Comparison of ENCODE assay signal across 35 cellular contexts in genomic region chr12:92381856-92382255, GRCh38.
DNase-seq lines count a peak whose midpoint lies in the region; ATAC-seq, FAIRE-seq and TF ChIP-seq lines count a peak whose summit lies in the region.
"Had no signal": no experiment of that assay in that cellular context is flagged by ENCODE, and none has a peak within 500 bp of the region (broad histone marks: within the 10 kb centered on the region; RNA-seq: fewer than 3 reads in every experiment).

No MANE protein-coding gene starts in this region.

- H3K27ac Mint-ChIP-seq in stimulated activated memory B cell treated with anti-CD40 and anti-IgM and Interleukin-4, amounts not matched to agents 10 μg/mL and 1 μg/mL and 100 μg/mL, for 72 hours, result peak overlapping the region; percentile 31
- H3K27ac Mint-ChIP-seq: B cell; CD14-positive monocyte; CD4-positive, CD25-positive, alpha-beta regulatory T cell; CD8-positive, alpha-beta T cell had no signal

- H3K4me1 ChIP-seq in HepG2 (ENCODE audit: insufficient read depth, low read length) (no peaks in the 10 kb centered on the region), right lobe of liver (no peaks in the 10 kb centered on the region), K562 (replicated peaks in 1 of 2; ENCODE audit: control insufficient read depth in 2 of 2, insufficient read depth in 2 of 2, low read length in 2 of 2) (peaks cover 3 to 20% of the 10 kb centered on the region in 2 experiments; a peak in 3 of 5 replicates), left ventricle myocardium inferior (no peaks in the 10 kb centered on the region)
- H3K4me1 ChIP-seq: A549; BLaER1; BLaER1 treated with 17β-estradiol and CSF1 and Interleukin-3, amounts not matched to agents 10 nM and 100 nM; Caco-2 had no signal

- TF ChIP-seq EP300 in HepG2 (IDR thresholded peaks at IDR 0.05; ENCODE audit: low read depth in 2 of 2, low read length in 2 of 2) (no peak), HepG2 (CRISPR knock-in tag; IDR thresholded peaks at IDR 0.05; ENCODE audit: borderline replicate concordance) (no peak), K562 (IDR thresholded peaks at IDR 0.05; ENCODE audit: low read length) (no peak)

- H3K27me3 Mint-ChIP-seq in stimulated activated memory B cell treated with anti-CD40 and anti-IgM and Interleukin-4, amounts not matched to agents 10 μg/mL and 1 μg/mL and 100 μg/mL, for 72 hours, result no peaks in the 10 kb centered on the region
- H3K27me3 Mint-ChIP-seq: B cell; CD4-positive, alpha-beta memory T cell; CD4-positive, alpha-beta T cell; CD4-positive, CD25-positive, alpha-beta regulatory T cell had no signal

- no peaks in the 10 kb centered on the region for H3K79me2 ChIP-seq in HepG2 (ENCODE audit: insufficient read depth, low read length)
- H3K79me2 ChIP-seq in K562 (ENCODE audit: control insufficient read depth, insufficient read depth, low read length), result no peaks in the 10 kb centered on the region

- H4K20me1 ChIP-seq in HepG2 (ENCODE audit: insufficient read depth, low read length) (no peaks in the 10 kb centered on the region), K562 (replicated peaks; ENCODE audit: control insufficient read depth, insufficient read depth, low read length) (no peaks in the 10 kb centered on the region)
- H4K20me1 ChIP-seq: BLaER1; BLaER1 treated with 17β-estradiol and CSF1 and Interleukin-3, amounts not matched to agents 10 nM and 100 nM had no signal

- no peaks in the 10 kb centered on the region for H3K9me3 ChIP-seq in HepG2 (ENCODE audit: low read length)
- no peaks in the 10 kb centered on the region for H3K9me3 ChIP-seq in right lobe of liver
- H3K9me3 ChIP-seq in K562 (replicated peaks; ENCODE audit: control insufficient read depth, insufficient read depth, low read depth, low read length), result no peaks in the 10 kb centered on the region
- peaks cover 10% of the 10 kb centered on the region for H3K9me3 ChIP-seq in left ventricle myocardium inferior (replicated peaks)
- H3K9me3 ChIP-seq: A549, BE2C, Caco-2 had no signal

- H3K9me3 Mint-ChIP-seq in stimulated activated memory B cell treated with anti-CD40 and anti-IgM and Interleukin-4, amounts not matched to agents 10 μg/mL and 1 μg/mL and 100 μg/mL, for 72 hours, result no peaks in the 10 kb centered on the region
- H3K9me3 Mint-ChIP-seq: CD4-positive, alpha-beta T cell; CD8-positive, alpha-beta memory T cell; CD8-positive, alpha-beta T cell had no signal

- no peak for ATAC-seq in HepG2
- ATAC-seq in right lobe of liver, result no peak
- ATAC-seq in K562, result no peak
- no peak for ATAC-seq in stimulated activated memory B cell treated with anti-CD40 and anti-IgM and Interleukin-4, amounts not matched to agents 10 μg/mL and 1 μg/mL and 100 μg/mL, for 72 hours
- ATAC-seq: A549; CD8-positive, alpha-beta T cell had no signal

- intact Hi-C loops in HepG2 (cut with micrococcal nuclease; ENCODE audit: unreplicated experiment) (no loop called here), right lobe of liver (cut with DNase I) (no loop called here), K562 (cut with micrococcal nuclease) (no loop called here), left ventricle myocardium inferior (cut with micrococcal nuclease) (no loop called here)

- H3K4me3 ChIP-seq in HepG2 (replicated peaks in 1 of 3; ENCODE audit: insufficient read depth in 1 of 3, low read depth in 2 of 3, low read length in 3 of 3) (no peak overlapping the region), right lobe of liver (no peak overlapping the region), K562 (no peak overlapping the region), left ventricle myocardium inferior (no peak overlapping the region)
- H3K4me3 ChIP-seq: A549; BLaER1; BLaER1 treated with 17β-estradiol and CSF1 and Interleukin-3, amounts not matched to agents 10 nM and 100 nM had no signal

- DNase-seq in HepG2 (ENCODE audit: low spot score), result no peak
- no peak for DNase-seq in right lobe of liver
- DNase-seq in K562 (ENCODE audit: extremely low read depth in 1 of 4, low spot score in 3 of 4), result no peak
- DNase-seq in left ventricle myocardium inferior, result no peak
- DNase-seq in activated CD4-positive, alpha-beta T cell treated with anti-CD3 and anti-CD28 coated beads for 1 hour, result no peak
- DNase-seq: 8988T; ACHN; AML-193; BE2C; C1 segment of cervical spinal cord; Caco-2; Calu3; CD4-positive, alpha-beta memory T cell; CD4-positive, alpha-beta T cell; CD4-positive, CD25-positive, alpha-beta regulatory T cell; CD8-positive, alpha-beta memory T cell; CD8-positive, alpha-beta T cell; COR-L47; DMS 273 treated with DMSO at 0.1 percent for 48 hours; DMS153; DMS53; DMS79; DMS79 treated with DMSO at 0.1 percent for 48 hours; DND-41; EL had no signal

- H3K4me1 Mint-ChIP-seq in stimulated activated memory B cell treated with anti-CD40 and anti-IgM and Interleukin-4, amounts not matched to agents 10 μg/mL and 1 μg/mL and 100 μg/mL, for 72 hours, result no peaks in the 10 kb centered on the region
- H3K4me1 Mint-ChIP-seq: B cell, CD14-positive monocyte had no signal

- H3K9ac ChIP-seq in HepG2 (ENCODE audit: insufficient read depth, low read depth, low read length) (no peak overlapping the region), K562 (ENCODE audit: insufficient read depth in 1 of 2, low read depth in 2 of 2, low read length in 2 of 2) (no peak overlapping the region)
- H3K9ac ChIP-seq: BLaER1; BLaER1 treated with 17β-estradiol and CSF1 and Interleukin-3, amounts not matched to agents 10 nM and 100 nM had no signal

- no peak overlapping the region for H3K27ac ChIP-seq in HepG2 (ENCODE audit: extremely low read length, insufficient read depth, low read length)
- H3K27ac ChIP-seq in right lobe of liver, result no peak overlapping the region
- no peak overlapping the region for H3K27ac ChIP-seq in K562 (ENCODE audit: extremely low read depth, low read depth, low read length)
- H3K27ac ChIP-seq in left ventricle myocardium inferior (replicated peaks), result no peak overlapping the region
- H3K27ac ChIP-seq: 22Rv1; A549; BLaER1; BLaER1 treated with 17β-estradiol and CSF1 and Interleukin-3, amounts not matched to agents 10 nM and 100 nM; C4-2B had no signal

- no peaks in the 10 kb centered on the region for H3K36me3 Mint-ChIP-seq in stimulated activated memory B cell treated with anti-CD40 and anti-IgM and Interleukin-4, amounts not matched to agents 10 μg/mL and 1 μg/mL and 100 μg/mL, for 72 hours
- H3K36me3 Mint-ChIP-seq: CD14-positive monocyte; CD4-positive, alpha-beta memory T cell; CD8-positive, alpha-beta T cell had no signal

- no TSS peak for BruUV-seq in HepG2 (replicated peaks; lab: Mats Ljungman, UMichigan)
- BruUV-seq in K562 (replicated peaks; lab: Mats Ljungman, UMichigan), result no TSS peak

- TF ChIP-seq POLR2A in HepG2 (IDR thresholded peaks at IDR 0.05; ENCODE audit: insufficient read depth in 1 of 2, low read depth in 2 of 2, low read length in 2 of 2), result no peak
- TF ChIP-seq POLR2A in right lobe of liver (IDR thresholded peaks at IDR 0.05), result no peak
- no peak for TF ChIP-seq POLR2A in K562 (conservative IDR thresholded peaks at IDR 0.05)

- TF ChIP-seq CTCF in HepG2 (CRISPR knock-in tag; IDR thresholded peaks at IDR 0.05) (no peak), right lobe of liver (IDR thresholded peaks at IDR 0.05) (no peak), K562 (IDR thresholded peaks at IDR 0.05 in 2 of 3, conservative IDR thresholded peaks at IDR 0.05 in 1 of 3; ENCODE audit: insufficient read depth in 2 of 3, low read depth in 1 of 3, low read length in 3 of 3) (no peak), left ventricle myocardium inferior (IDR thresholded peaks at IDR 0.05; ENCODE audit: borderline replicate concordance) (no peak)

- in situ Hi-C loops in HepG2 (cut with HindIII; ENCODE audit: extremely low pct_ligation_motif_present, low pct_unique_long_range_greater_than_20kb), result no loop called here
- in situ Hi-C loops in K562 (cut with MboI), result no loop called here

- H3K4me3 Mint-ChIP-seq in stimulated activated memory B cell treated with anti-CD40 and anti-IgM and Interleukin-4, amounts not matched to agents 10 μg/mL and 1 μg/mL and 100 μg/mL, for 72 hours, result no peak overlapping the region
- H3K4me3 Mint-ChIP-seq: B cell; CD14-positive monocyte; CD4-positive, alpha-beta memory T cell; CD4-positive, alpha-beta T cell; CD4-positive, CD25-positive, alpha-beta regulatory T cell; CD8-positive, alpha-beta memory T cell; CD8-positive, alpha-beta T cell had no signal

- no peak for TF ChIP-seq RAD21 in HepG2 (CRISPR knock-in tag; IDR thresholded peaks at IDR 0.05)
- TF ChIP-seq RAD21 in K562 (CRISPR knock-in tag; conservative IDR thresholded peaks at IDR 0.05 in 1 of 2, IDR thresholded peaks at IDR 0.05 in 1 of 2), result no peak

- POLR2A ChIA-PET in HepG2 (lab: Yijun Ruan, JAX), result no interaction called here
- POLR2A ChIA-PET in K562 (lab: Yijun Ruan, JAX), result no interaction called here

- no peak for FAIRE-seq in HepG2 (lab: Jason Lieb, UNC)
- FAIRE-seq in K562 (lab: Jason Lieb, UNC), result no peak
- FAIRE-seq: A204.1, D721Med had no signal

- no peaks in the 10 kb centered on the region for H3K36me3 ChIP-seq in HepG2 (replicated peaks in 1 of 2; ENCODE audit: control insufficient read depth in 1 of 2, insufficient read depth in 2 of 2, low read length in 2 of 2)
- H3K36me3 ChIP-seq in right lobe of liver, result no peaks in the 10 kb centered on the region
- no peaks in the 10 kb centered on the region for H3K36me3 ChIP-seq in K562 (ENCODE audit: control insufficient read depth, insufficient read depth, low read length)
- H3K36me3 ChIP-seq in left ventricle myocardium inferior, result no peaks in the 10 kb centered on the region
- H3K36me3 ChIP-seq: BE2C; BLaER1; BLaER1 treated with 17β-estradiol and CSF1 and Interleukin-3, amounts not matched to agents 10 nM and 100 nM had no signal

- CTCF ChIA-PET in HepG2 (lab: Yijun Ruan, JAX; ENCODE audit: low intra/inter-chr PET ratio, low total read pairs), result no interaction called here
- CTCF ChIA-PET in K562 (lab: Yijun Ruan, JAX; ENCODE audit: low intra/inter-chr PET ratio), result no interaction called here

- H3K27me3 ChIP-seq in HepG2 (ENCODE audit: control insufficient read depth in 1 of 2, insufficient read depth in 2 of 2, low read length in 2 of 2) (no peaks in the 10 kb centered on the region; a peak in 1 of 5 replicates), right lobe of liver (no peaks in the 10 kb centered on the region), K562 (ENCODE audit: control insufficient read depth in 2 of 2, insufficient read depth in 2 of 2, low read length in 2 of 2) (no peaks in the 10 kb centered on the region), left ventricle myocardium inferior (ENCODE audit: low read depth) (no peaks in the 10 kb centered on the region)
- H3K27me3 ChIP-seq: BE2C; BLaER1; BLaER1 treated with 17β-estradiol and CSF1 and Interleukin-3, amounts not matched to agents 10 nM and 100 nM had no signal

- H2AFZ ChIP-seq in HepG2 (ENCODE audit: low read length) (no peak overlapping the region), K562 (ENCODE audit: low read depth, low read length) (no peak overlapping the region)

- no peaks in the 10 kb centered on the region for H3K9me1 ChIP-seq in K562 (ENCODE audit: control insufficient read depth, insufficient read depth, low read length)

- no peak overlapping the region for H3K4me2 ChIP-seq in HepG2 (ENCODE audit: low read depth, low read length)
- H3K4me2 ChIP-seq in K562 (ENCODE audit: insufficient read depth, low read length), result no peak overlapping the region
- H3K4me2 ChIP-seq: A549; BLaER1; BLaER1 treated with 17β-estradiol and CSF1 and Interleukin-3, amounts not matched to agents 10 nM and 100 nM had no signal

TF ChIP-seq in K562, 482 proteins besides CTCF, POLR2A, EP300 and RAD21 (continues in another document):
- TF ChIP-seq HNRNPK (IDR thresholded peaks at IDR 0.05; ENCODE audit: low read depth, low read length, poor library complexity, severe bottlenecking), result peak; percentile 91

Comparison
In these comparisons a context has a peak if more than half of its experiments do, and no peak if none do; other contexts are left out.
1. Of the 241 proteins assayed by ChIP-seq in both HepG2 and K562: peak only in HepG2: PCBP1; only in K562: PCBP2 and U2AF1; in both: HNRNPK; in neither: 237.